25 cellular contexts compared by ENCODE assay signal in the genomic region with DNA sequence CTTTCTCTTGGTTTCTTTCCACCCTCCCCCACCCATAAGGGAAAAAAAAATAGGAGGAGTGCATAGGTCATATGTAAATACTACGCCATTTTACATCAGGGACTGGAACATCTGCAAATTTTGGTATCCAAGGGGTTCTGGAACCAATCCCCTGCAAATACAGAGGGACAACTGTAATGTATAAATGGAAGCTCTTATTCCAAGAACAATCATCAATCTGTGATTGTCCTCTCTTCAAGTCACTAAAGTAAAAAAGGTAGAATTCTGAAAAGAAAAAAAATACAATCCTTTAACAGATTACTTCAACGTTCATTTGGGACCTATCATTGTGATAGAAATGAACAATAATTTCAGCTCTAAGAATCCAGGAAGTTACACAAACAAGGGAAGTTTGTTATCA. TPM values are rescaled to one million over a fixed set of nuclear protein-coding genes. Genes with fewer than 3 reads are reported as not detected.
DNase-seq lines count a peak whose midpoint lies in the region; ATAC-seq, FAIRE-seq and TF ChIP-seq lines count a peak whose summit lies in the region.
"Had no signal": no experiment of that assay in that cellular context is flagged by ENCODE, and none has a peak within 500 bp of the region (broad histone marks: within the 10 kb centered on the region; RNA-seq: fewer than 3 reads in every experiment).

No MANE protein-coding gene starts in this region.

- peaks cover 33 to 67% (median 58%) of the 10 kb centered on the region in 3 donors for H3K4me1 Mint-ChIP-seq in CD8-positive, alpha-beta memory T cell

- no peaks in the 10 kb centered on the region for H3K27me3 Mint-ChIP-seq in CD8-positive, alpha-beta memory T cell

- peaks cover 6 to 34% (median 7%) of the 10 kb centered on the region in 3 donors for H3K36me3 Mint-ChIP-seq in CD8-positive, alpha-beta memory T cell

- ATAC-seq in GM21576 (IDR thresholded peaks at IDR 0.05; ENCODE audit: unreplicated experiment) = no peak

- DNase-seq in NOMO-1 treated with DMSO at 0.1 percent for 48 hours (lab: John Stamatoyannopoulos, UW; ENCODE audit: unreplicated experiment) (peak; percentile 9), NOMO-1 treated with dmso at 0.1 percent for 144 hours (lab: John Stamatoyannopoulos, UW; ENCODE audit: unreplicated experiment) (no peak), PC-9 (no peak), dorsolateral prefrontal cortex (no peak), superior temporal gyrus (ENCODE audit: extremely low spot score) (peak; percentile 53), GM12891 (ENCODE audit: insufficient read length, low spot score) (no peak)
- DNase-seq in CD8-positive, alpha-beta memory T cell = no peak
- DNase-seq: ACHN, DMS79, H9, HFFc6, KG1, NCI-H1105, NCI-H146, NCI-H2029 treated with DMSO at 0.1 percent for 48 hours, NCI-H226, NCI-H510A treated with DMSO at 0.1 percent for 48 hours, NCI-H82, SHP77 treated with DMSO at 0.1 percent for 48 hours, SW 1271 had no signal

- TF ChIP-seq POLR2A in GM12891 (IDR thresholded peaks at IDR 0.05; ENCODE audit: low read depth, low read length) = no peak

- H3K36me3 ChIP-seq in PC-9 (ENCODE audit: low read depth) = no peaks in the 10 kb centered on the region
- H3K36me3 ChIP-seq in CD8-positive, alpha-beta memory T cell (ENCODE audit: insufficient read depth, low read length) = no peaks in the 10 kb centered on the region

- H3K27me3 ChIP-seq in PC-9 (ENCODE audit: insufficient read depth, low read depth) (no peaks in the 10 kb centered on the region), dorsolateral prefrontal cortex (no peaks in the 10 kb centered on the region)
- H3K27me3 ChIP-seq in CD8-positive, alpha-beta memory T cell (ENCODE audit: insufficient read depth, low read length, poor library complexity, severe bottlenecking) = no peaks in the 10 kb centered on the region
- H3K27me3 ChIP-seq: BLaER1 treated with 17β-estradiol and CSF1 and Interleukin-3, amounts not matched to agents 10 nM and 100 nM had no signal

- no peaks in the 10 kb centered on the region for H3K9me2 ChIP-seq in PC-9 (ENCODE audit: insufficient read depth)

- TF ChIP-seq CTCF in PC-9 (conservative IDR thresholded peaks at IDR 0.05) (no peak), dorsolateral prefrontal cortex (IDR thresholded peaks at IDR 0.05 in 54 of 56, conservative IDR thresholded peaks at IDR 0.05 in 2 of 56; ENCODE audit: low read depth in 1 of 56, partially characterized antibody in 56 of 56) (no peak)

- FAIRE-seq in GM12891 (lab: Jason Lieb, UNC) = no peak

- H4K20me1 ChIP-seq in PC-9 (ENCODE audit: insufficient read depth) = no peaks in the 10 kb centered on the region

- no peaks in the 10 kb centered on the region for H3K79me2 ChIP-seq in PC-9 (ENCODE audit: low read depth)

- no peak overlapping the region for H3K4me3 Mint-ChIP-seq in CD8-positive, alpha-beta memory T cell
- H3K4me3 Mint-ChIP-seq: H9, HFFc6 had no signal

- H2AFZ ChIP-seq in PC-9 = no peak overlapping the region

- H3K27ac ChIP-seq in PC-9 (0 out of 2 replicates have a peak overlapping the region, but pooled peaks have one; percentile 71), dorsolateral prefrontal cortex (peak overlapping the region in 49 of 59 donors; percentile 0 to 77 (median 36))
- H3K27ac ChIP-seq in CD8-positive, alpha-beta memory T cell (ENCODE audit: low read depth, low read length) = no peak overlapping the region
- H3K27ac ChIP-seq: 22Rv1, RWPE1, SK-N-MC had no signal

- peak overlapping the region in 1 of 8 donors; percentile 22 for H3K27ac Mint-ChIP-seq in CD8-positive, alpha-beta memory T cell
- H3K27ac Mint-ChIP-seq: H9, HFFc6 had no signal

- POLR2A ChIA-PET in PC-9 (lab: Charles Lee; ENCODE audit: unreplicated experiment) = no interaction called here
- POLR2A ChIA-PET in CD8-positive, alpha-beta memory T cell (lab: Charles Lee) = no interaction called here

- H3K9me3 Mint-ChIP-seq in CD8-positive, alpha-beta memory T cell = no peaks in the 10 kb centered on the region
- H3K9me3 Mint-ChIP-seq: H9, HFFc6 had no signal

- no TSS peak for BruUV-seq in PC-9 (replicated peaks; lab: Mats Ljungman, UMichigan)

- peaks cover 8% of the 10 kb centered on the region for H3K4me1 ChIP-seq in PC-9 (replicated peaks; ENCODE audit: insufficient read depth)
- H3K4me1 ChIP-seq in CD8-positive, alpha-beta memory T cell (ENCODE audit: insufficient read depth, low read length) = no peaks in the 10 kb centered on the region

- H3K4me2 ChIP-seq in PC-9 = no peak overlapping the region

- peaks cover 6% of the 10 kb centered on the region; the same call in 1 of the 2 replicates for H3F3A ChIP-seq in PC-9 (ENCODE audit: insufficient read depth, low read depth)

- CTCF ChIA-PET in PC-9 (lab: Charles Lee) = interaction anchor here (1.5 kb wide), 1 partner anchor 13 kb away, joined by 7 read pairs; the partner anchor contains the start of gene PPA2
- CTCF ChIA-PET in CD8-positive, alpha-beta memory T cell (lab: Charles Lee) = interaction anchor here (0.5 to 3.4 kb wide), 4 partner anchors 11 to 37 kb away, joined by 3 to 14 read pairs (median 3); partner anchors contain the start of gene PPA2

- H3K4me3 ChIP-seq in PC-9 (no peak overlapping the region), dorsolateral prefrontal cortex (no peak overlapping the region)
- no peak overlapping the region for H3K4me3 ChIP-seq in CD8-positive, alpha-beta memory T cell (ENCODE audit: low read length)
- H3K4me3 ChIP-seq: BLaER1 treated with 17β-estradiol and CSF1 and Interleukin-3, amounts not matched to agents 10 nM and 100 nM; SK-N-MC had no signal

- no peaks in the 10 kb centered on the region; the same call in 1 of the 2 replicates for H3K9me3 ChIP-seq in PC-9 (ENCODE audit: insufficient read depth, low read depth)
- no peaks in the 10 kb centered on the region for H3K9me3 ChIP-seq in CD8-positive, alpha-beta memory T cell (ENCODE audit: low read length)

- intact Hi-C loops in PC-9 (cut with micrococcal nuclease; ENCODE audit: unreplicated experiment) (no loop called here), dorsolateral prefrontal cortex (cut with DNase I) (no loop called here)

TF ChIP-seq in GM12891, 5 proteins besides CTCF, POLR2A, EP300 and RAD21:
- TF ChIP-seq POLR2AphosphoS5 (IDR thresholded peaks at IDR 0.05; ENCODE audit: low read depth, low read length) (no peak), TAF1 (IDR thresholded peaks at IDR 0.05; ENCODE audit: low read depth, low read length) (no peak), SPI1 (IDR thresholded peaks at IDR 0.05; ENCODE audit: low read depth, low read length) (no peak), PAX5 (IDR thresholded peaks at IDR 0.05; ENCODE audit: insufficient read depth, low read length, severe bottlenecking) (no peak), POU2F2 (IDR thresholded peaks at IDR 0.05; ENCODE audit: low read depth, low read length) (no peak)

RNA-seq across cellular contexts. Expression of gene PPA2, which starts 13.6 kb away (rescaled TPM):
- total RNA-seq in PC-9 (2021) (69.1 and 74.5 TPM in 2 replicates), dorsolateral prefrontal cortex (10 to 100 TPM; 45.7 to 98.2 (median 70.4) TPM)
- 100 to 1,000 TPM in 1 of 2 experiments, 10 to 100 TPM in 1; 98.6 to 113 TPM for total RNA-seq in CD8-positive, alpha-beta memory T cell
- 140 TPM for polyA plus RNA-seq in CD8-positive, alpha-beta memory T cell
- polyA plus RNA-seq in GM12891 (2012; ENCODE audit: low read depth, missing spikeins) = 101 TPM

Comparison
In these comparisons a context has a peak if more than half of its experiments do, and no peak if none do; other contexts are left out.
1. DNase-seq: peak in NOMO-1 treated with DMSO at 0.1 percent for 48 hours (single experiment) and superior temporal gyrus (single experiment); none in NOMO-1 treated with dmso at 0.1 percent for 144 hours (single experiment), PC-9 (0 of 2), dorsolateral prefrontal cortex (0 of 10), CD8-positive, alpha-beta memory T cell (0 of 5) and GM12891 (single experiment).